Comparison of ENCODE assay signal across 1 cellular context in the genomic region with DNA sequence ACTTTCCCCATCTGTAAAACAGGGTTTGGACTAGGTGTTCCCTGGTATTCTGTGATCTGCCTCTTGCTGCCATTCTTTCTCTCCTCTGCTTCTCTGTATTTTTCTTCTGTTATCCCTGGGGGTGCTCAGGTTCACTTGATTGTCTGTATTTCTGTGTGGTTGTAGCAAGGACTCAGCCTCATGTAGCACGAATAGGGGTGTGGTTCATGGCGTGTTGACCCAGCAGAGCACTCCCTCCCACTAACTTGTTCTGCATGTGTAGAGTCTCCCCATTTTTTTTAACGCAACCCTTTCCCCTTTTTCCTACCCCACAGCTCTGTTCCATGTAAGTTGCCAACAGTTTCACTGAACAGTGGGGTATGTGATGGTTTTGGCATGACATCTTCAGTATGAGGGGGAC.
TF ChIP-seq lines count a peak whose summit lies in the region.

No MANE protein-coding gene starts in this region.

TF ChIP-seq in K562, 482 proteins besides CTCF, POLR2A, EP300 and RAD21:
- no peak for TF ChIP-seq ZNF41 (CRISPR knock-in tag; conservative IDR thresholded peaks at IDR 0.05)
- no peak for TF ChIP-seq SMARCB1 (IDR thresholded peaks at IDR 0.05; ENCODE audit: insufficient read length, low read depth)
- TF ChIP-seq RBBP5 (IDR thresholded peaks at IDR 0.05; ENCODE audit: borderline replicate concordance, insufficient read depth, low read length, poor library complexity, severe bottlenecking) = no peak
- TF ChIP-seq, protein P1, sequence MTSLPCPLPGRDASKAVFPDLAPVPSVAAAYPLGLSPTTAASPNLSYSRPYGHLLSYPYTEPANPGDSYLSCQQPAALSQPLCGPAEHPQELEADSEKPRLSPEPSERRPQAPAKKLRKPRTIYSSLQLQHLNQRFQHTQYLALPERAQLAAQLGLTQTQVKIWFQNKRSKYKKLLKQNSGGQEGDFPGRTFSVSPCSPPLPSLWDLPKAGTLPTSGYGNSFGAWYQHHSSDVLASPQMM (CRISPR knock-in tag; IDR thresholded peaks at IDR 0.05) = no peak
- no peak for TF ChIP-seq HMG20B (CRISPR knock-in tag; IDR thresholded peaks at IDR 0.05)
- TF ChIP-seq, protein P2, sequence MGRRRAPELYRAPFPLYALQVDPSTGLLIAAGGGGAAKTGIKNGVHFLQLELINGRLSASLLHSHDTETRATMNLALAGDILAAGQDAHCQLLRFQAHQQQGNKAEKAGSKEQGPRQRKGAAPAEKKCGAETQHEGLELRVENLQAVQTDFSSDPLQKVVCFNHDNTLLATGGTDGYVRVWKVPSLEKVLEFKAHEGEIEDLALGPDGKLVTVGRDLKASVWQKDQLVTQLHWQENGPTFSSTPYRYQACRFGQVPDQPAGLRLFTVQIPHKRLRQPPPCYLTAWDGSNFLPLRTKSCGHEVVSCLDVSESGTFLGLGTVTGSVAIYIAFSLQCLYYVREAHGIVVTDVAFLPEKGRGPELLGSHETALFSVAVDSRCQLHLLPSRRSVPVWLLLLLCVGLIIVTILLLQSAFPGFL (CRISPR knock-in tag; IDR thresholded peaks at IDR 0.05) = no peak
- no peak for TF ChIP-seq HCFC1 (IDR thresholded peaks at IDR 0.05; ENCODE audit: low read depth, low read length)
- TF ChIP-seq HNRNPUL1 (IDR thresholded peaks at IDR 0.05; ENCODE audit: low read length) = no peak
- no peak for TF ChIP-seq RFX1 (IDR thresholded peaks at IDR 0.05)
- TF ChIP-seq MCM5 (IDR thresholded peaks at IDR 0.05; ENCODE audit: low read depth) = no peak
